1 cellular context compared by ENCODE assay signal in genomic region chr12:48819986-48820385, GRCh38.
TF ChIP-seq lines count a peak whose summit lies in the region.

No MANE protein-coding gene starts in this region.

TF ChIP-seq in GM23338, 12 proteins besides CTCF, POLR2A, EP300 and RAD21:
- TF ChIP-seq ETS1 (IDR thresholded peaks at IDR 0.05): no peak
- TF ChIP-seq ZNF462 (CRISPR knock-in tag; IDR thresholded peaks at IDR 0.05): no peak
- no peak for TF ChIP-seq ZNF331 (CRISPR knock-in tag; IDR thresholded peaks at IDR 0.05; ENCODE audit: low read depth)
- TF ChIP-seq EZH2 (IDR thresholded peaks at IDR 0.05; ENCODE audit: low read depth, unreplicated experiment): no peak
- TF ChIP-seq NANOG (IDR thresholded peaks at IDR 0.05; ENCODE audit: borderline replicate concordance): no peak
- no peak for TF ChIP-seq JUNB (IDR thresholded peaks at IDR 0.05; ENCODE audit: unreplicated experiment)
- no peak for TF ChIP-seq STAT1 (IDR thresholded peaks at IDR 0.05; ENCODE audit: unreplicated experiment)
- TF ChIP-seq REST (IDR thresholded peaks at IDR 0.05; ENCODE audit: unreplicated experiment): no peak
- no peak for TF ChIP-seq POLR2AphosphoS5 (IDR thresholded peaks at IDR 0.05; ENCODE audit: low read depth)
